In the genomic region with DNA sequence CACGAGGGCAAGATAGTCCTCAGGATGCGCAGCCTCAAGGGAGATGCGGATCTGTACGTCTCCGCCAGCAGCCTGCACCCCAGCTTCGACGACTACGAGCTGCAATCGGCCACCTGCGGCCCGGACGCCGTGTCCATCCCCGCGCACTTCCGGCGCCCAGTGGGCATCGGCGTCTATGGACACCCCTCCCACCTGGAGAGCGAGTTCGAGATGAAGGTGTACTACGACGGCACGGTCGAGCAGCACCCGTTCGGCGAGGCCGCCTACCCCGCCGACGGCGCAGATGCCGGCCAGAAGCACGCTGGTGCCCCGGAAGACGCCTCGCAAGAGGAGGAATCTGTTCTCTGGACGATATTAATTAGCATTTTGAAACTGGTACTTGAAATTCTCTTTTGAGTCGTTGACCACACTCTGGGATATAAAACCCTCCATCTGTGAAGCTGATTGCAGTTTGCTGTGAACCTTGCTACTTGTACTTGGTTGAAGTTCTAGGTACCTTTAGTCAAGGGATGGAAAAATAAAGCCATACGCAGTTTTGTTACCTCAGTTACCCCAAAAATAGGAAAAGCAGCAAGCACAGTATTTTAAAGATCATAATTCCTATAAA, we compare ENCODE assay signal across 1 cellular context.
TF ChIP-seq lines count a peak whose summit lies in the region.

No MANE protein-coding gene starts in this region.

TF ChIP-seq in HepG2, 621 proteins besides CTCF, POLR2A, EP300 and RAD21 (continued from another document and continues in another):
- TF ChIP-seq, protein P1, sequence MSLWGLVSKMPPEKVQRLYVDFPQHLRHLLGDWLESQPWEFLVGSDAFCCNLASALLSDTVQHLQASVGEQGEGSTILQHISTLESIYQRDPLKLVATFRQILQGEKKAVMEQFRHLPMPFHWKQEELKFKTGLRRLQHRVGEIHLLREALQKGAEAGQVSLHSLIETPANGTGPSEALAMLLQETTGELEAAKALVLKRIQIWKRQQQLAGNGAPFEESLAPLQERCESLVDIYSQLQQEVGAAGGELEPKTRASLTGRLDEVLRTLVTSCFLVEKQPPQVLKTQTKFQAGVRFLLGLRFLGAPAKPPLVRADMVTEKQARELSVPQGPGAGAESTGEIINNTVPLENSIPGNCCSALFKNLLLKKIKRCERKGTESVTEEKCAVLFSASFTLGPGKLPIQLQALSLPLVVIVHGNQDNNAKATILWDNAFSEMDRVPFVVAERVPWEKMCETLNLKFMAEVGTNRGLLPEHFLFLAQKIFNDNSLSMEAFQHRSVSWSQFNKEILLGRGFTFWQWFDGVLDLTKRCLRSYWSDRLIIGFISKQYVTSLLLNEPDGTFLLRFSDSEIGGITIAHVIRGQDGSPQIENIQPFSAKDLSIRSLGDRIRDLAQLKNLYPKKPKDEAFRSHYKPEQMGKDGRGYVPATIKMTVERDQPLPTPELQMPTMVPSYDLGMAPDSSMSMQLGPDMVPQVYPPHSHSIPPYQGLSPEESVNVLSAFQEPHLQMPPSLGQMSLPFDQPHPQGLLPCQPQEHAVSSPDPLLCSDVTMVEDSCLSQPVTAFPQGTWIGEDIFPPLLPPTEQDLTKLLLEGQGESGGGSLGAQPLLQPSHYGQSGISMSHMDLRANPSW (CRISPR knock-in tag; IDR thresholded peaks at IDR 0.05; ENCODE audit: borderline replicate concordance) = no peak
- TF ChIP-seq ZNF224 (CRISPR knock-in tag; IDR thresholded peaks at IDR 0.05) (peak; percentile 77; the same call in 1 of the 2 replicates), SP1 (IDR thresholded peaks at IDR 0.05) (no peak), SP1 (CRISPR knock-in tag; IDR thresholded peaks at IDR 0.05) (peak; percentile 32; the same call in 1 of the 2 replicates), ZNF569 (CRISPR knock-in tag; IDR thresholded peaks at IDR 0.05; ENCODE audit: borderline replicate concordance) (no peak), PPARG (CRISPR knock-in tag; conservative IDR thresholded peaks at IDR 0.05) (no peak), IKZF4 (CRISPR knock-in tag; IDR thresholded peaks at IDR 0.05; ENCODE audit: borderline replicate concordance, low read depth, not compliant biosample characterization) (no peak), ZNF20 (CRISPR knock-in tag; IDR thresholded peaks at IDR 0.05) (no peak), DPF2 (CRISPR knock-in tag; IDR thresholded peaks at IDR 0.05; ENCODE audit: borderline replicate concordance, low read depth) (no peak), KDM1A (CRISPR knock-in tag; IDR thresholded peaks at IDR 0.05) (0 out of 2 replicates have a peak, but pooled peaks have one; percentile 6), MAFG (CRISPR knock-in tag; IDR thresholded peaks at IDR 0.05) (no peak), ISL2 (CRISPR knock-in tag; IDR thresholded peaks at IDR 0.05) (no peak), SMAD3 (CRISPR knock-in tag; IDR thresholded peaks at IDR 0.05) (0 out of 2 replicates have a peak, but pooled peaks have one; percentile 23), KDM3A (CRISPR knock-in tag; IDR thresholded peaks at IDR 0.05; ENCODE audit: low read depth) (no peak), ZNF552 (CRISPR knock-in tag; IDR thresholded peaks at IDR 0.05; ENCODE audit: borderline replicate concordance) (peak; percentile 4; the same call in 1 of the 2 replicates), ZNF850 (CRISPR knock-in tag; conservative IDR thresholded peaks at IDR 0.05) (no peak; the same call in 1 of the 2 replicates), SSRP1 (CRISPR knock-in tag; IDR thresholded peaks at IDR 0.05) (peak; percentile 81; the same call in 1 of the 2 replicates), GZF1 (CRISPR knock-in tag; IDR thresholded peaks at IDR 0.05) (no peak), ATF7 (IDR thresholded peaks at IDR 0.05) (no peak), ATF7 (CRISPR knock-in tag; IDR thresholded peaks at IDR 0.05) (no peak), MED1 (CRISPR knock-in tag; IDR thresholded peaks at IDR 0.05) (no peak; the same call in 1 of the 2 replicates), ZMYM2 (CRISPR knock-in tag; IDR thresholded peaks at IDR 0.05) (peak; percentile 56), MED8 (CRISPR knock-in tag; IDR thresholded peaks at IDR 0.05; ENCODE audit: insufficient replicate concordance) (no peak), ZNF232 (CRISPR knock-in tag; IDR thresholded peaks at IDR 0.05; ENCODE audit: borderline replicate concordance) (peak; percentile 66; the same call in 1 of the 2 replicates), ZNF101 (CRISPR knock-in tag; IDR thresholded peaks at IDR 0.05; ENCODE audit: borderline replicate concordance, low read depth) (no peak), MXD4 (CRISPR knock-in tag; IDR thresholded peaks at IDR 0.05) (no peak), ZFY (CRISPR knock-in tag; IDR thresholded peaks at IDR 0.05) (no peak; the same call in 1 of the 2 replicates), MIXL1 (CRISPR knock-in tag; IDR thresholded peaks at IDR 0.05) (peak; percentile 68; the same call in 1 of the 2 replicates), CENPX (CRISPR knock-in tag; IDR thresholded peaks at IDR 0.05) (no peak), SP5 (CRISPR knock-in tag; IDR thresholded peaks at IDR 0.05; ENCODE audit: borderline replicate concordance, low read depth) (no peak), KLF15 (CRISPR knock-in tag; IDR thresholded peaks at IDR 0.05; ENCODE audit: borderline replicate concordance) (no peak), JARID2 (CRISPR knock-in tag; IDR thresholded peaks at IDR 0.05; ENCODE audit: insufficient replicate concordance) (no peak), ZNF678 (CRISPR knock-in tag; IDR thresholded peaks at IDR 0.05) (no peak), CBX5 (CRISPR knock-in tag; IDR thresholded peaks at IDR 0.05; ENCODE audit: borderline replicate concordance) (peak; percentile 65; the same call in 1 of the 2 replicates), ZIK1 (CRISPR knock-in tag; IDR thresholded peaks at IDR 0.05; ENCODE audit: borderline replicate concordance, low read depth) (no peak), ZNF251 (CRISPR knock-in tag; IDR thresholded peaks at IDR 0.05) (0 out of 2 replicates have a peak, but pooled peaks have one; percentile 11), ZNF782 (CRISPR knock-in tag; IDR thresholded peaks at IDR 0.05; ENCODE audit: borderline replicate concordance) (no peak)
- TF ChIP-seq, protein P2, sequence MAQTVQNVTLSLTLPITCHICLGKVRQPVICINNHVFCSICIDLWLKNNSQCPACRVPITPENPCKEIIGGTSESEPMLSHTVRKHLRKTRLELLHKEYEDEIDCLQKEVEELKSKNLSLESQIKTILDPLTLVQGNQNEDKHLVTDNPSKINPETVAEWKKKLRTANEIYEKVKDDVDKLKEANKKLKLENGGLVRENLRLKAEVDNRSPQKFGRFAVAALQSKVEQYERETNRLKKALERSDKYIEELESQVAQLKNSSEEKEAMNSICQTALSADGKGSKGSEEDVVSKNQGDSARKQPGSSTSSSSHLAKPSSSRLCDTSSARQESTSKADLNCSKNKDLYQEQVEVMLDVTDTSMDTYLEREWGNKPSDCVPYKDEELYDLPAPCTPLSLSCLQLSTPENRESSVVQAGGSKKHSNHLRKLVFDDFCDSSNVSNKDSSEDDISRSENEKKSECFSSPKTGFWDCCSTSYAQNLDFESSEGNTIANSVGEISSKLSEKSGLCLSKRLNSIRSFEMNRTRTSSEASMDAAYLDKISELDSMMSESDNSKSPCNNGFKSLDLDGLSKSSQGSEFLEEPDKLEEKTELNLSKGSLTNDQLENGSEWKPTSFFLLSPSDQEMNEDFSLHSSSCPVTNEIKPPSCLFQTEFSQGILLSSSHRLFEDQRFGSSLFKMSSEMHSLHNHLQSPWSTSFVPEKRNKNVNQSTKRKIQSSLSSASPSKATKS (CRISPR knock-in tag; IDR thresholded peaks at IDR 0.05) = no peak
- TF ChIP-seq, protein P3, sequence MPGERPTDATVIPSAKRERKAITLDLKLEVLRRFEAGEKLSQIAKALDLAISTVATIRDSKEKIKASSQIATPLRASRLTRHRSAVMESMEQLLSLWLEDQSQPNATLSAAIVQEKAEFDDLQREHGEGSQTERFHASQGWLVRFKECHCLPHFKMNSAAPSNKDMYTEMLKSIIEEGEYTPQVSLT (CRISPR knock-in tag; IDR thresholded peaks at IDR 0.05; ENCODE audit: borderline replicate concordance, low read depth) = no peak
- TF ChIP-seq, protein P4, sequence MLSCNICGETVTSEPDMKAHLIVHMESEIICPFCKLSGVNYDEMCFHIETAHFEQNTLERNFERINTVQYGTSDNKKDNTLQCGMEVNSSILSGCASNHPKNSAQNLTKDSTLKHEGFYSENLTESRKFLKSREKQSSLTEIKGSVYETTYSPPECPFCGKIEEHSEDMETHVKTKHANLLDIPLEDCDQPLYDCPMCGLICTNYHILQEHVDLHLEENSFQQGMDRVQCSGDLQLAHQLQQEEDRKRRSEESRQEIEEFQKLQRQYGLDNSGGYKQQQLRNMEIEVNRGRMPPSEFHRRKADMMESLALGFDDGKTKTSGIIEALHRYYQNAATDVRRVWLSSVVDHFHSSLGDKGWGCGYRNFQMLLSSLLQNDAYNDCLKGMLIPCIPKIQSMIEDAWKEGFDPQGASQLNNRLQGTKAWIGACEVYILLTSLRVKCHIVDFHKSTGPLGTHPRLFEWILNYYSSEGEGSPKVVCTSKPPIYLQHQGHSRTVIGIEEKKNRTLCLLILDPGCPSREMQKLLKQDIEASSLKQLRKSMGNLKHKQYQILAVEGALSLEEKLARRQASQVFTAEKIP (CRISPR knock-in tag; IDR thresholded peaks at IDR 0.05; ENCODE audit: borderline replicate concordance) = no peak
- TF ChIP-seq, protein P5, sequence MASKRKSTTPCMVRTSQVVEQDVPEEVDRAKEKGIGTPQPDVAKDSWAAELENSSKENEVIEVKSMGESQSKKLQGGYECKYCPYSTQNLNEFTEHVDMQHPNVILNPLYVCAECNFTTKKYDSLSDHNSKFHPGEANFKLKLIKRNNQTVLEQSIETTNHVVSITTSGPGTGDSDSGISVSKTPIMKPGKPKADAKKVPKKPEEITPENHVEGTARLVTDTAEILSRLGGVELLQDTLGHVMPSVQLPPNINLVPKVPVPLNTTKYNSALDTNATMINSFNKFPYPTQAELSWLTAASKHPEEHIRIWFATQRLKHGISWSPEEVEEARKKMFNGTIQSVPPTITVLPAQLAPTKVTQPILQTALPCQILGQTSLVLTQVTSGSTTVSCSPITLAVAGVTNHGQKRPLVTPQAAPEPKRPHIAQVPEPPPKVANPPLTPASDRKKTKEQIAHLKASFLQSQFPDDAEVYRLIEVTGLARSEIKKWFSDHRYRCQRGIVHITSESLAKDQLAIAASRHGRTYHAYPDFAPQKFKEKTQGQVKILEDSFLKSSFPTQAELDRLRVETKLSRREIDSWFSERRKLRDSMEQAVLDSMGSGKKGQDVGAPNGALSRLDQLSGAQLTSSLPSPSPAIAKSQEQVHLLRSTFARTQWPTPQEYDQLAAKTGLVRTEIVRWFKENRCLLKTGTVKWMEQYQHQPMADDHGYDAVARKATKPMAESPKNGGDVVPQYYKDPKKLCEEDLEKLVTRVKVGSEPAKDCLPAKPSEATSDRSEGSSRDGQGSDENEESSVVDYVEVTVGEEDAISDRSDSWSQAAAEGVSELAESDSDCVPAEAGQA (IDR thresholded peaks at IDR 0.05; ENCODE audit: low read depth) = 0 out of 2 replicates have a peak, but pooled peaks have one; percentile 39
- TF ChIP-seq, protein P5 (CRISPR knock-in tag; IDR thresholded peaks at IDR 0.05; ENCODE audit: borderline replicate concordance) = no peak
- TF ChIP-seq, protein P6, sequence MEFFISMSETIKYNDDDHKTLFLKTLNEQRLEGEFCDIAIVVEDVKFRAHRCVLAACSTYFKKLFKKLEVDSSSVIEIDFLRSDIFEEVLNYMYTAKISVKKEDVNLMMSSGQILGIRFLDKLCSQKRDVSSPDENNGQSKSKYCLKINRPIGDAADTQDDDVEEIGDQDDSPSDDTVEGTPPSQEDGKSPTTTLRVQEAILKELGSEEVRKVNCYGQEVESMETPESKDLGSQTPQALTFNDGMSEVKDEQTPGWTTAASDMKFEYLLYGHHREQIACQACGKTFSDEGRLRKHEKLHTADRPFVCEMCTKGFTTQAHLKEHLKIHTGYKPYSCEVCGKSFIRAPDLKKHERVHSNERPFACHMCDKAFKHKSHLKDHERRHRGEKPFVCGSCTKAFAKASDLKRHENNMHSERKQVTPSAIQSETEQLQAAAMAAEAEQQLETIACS (CRISPR knock-in tag; IDR thresholded peaks at IDR 0.05) = no peak
- TF ChIP-seq, protein P7, sequence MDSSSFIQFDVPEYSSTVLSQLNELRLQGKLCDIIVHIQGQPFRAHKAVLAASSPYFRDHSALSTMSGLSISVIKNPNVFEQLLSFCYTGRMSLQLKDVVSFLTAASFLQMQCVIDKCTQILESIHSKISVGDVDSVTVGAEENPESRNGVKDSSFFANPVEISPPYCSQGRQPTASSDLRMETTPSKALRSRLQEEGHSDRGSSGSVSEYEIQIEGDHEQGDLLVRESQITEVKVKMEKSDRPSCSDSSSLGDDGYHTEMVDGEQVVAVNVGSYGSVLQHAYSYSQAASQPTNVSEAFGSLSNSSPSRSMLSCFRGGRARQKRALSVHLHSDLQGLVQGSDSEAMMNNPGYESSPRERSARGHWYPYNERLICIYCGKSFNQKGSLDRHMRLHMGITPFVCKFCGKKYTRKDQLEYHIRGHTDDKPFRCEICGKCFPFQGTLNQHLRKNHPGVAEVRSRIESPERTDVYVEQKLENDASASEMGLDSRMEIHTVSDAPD (CRISPR knock-in tag; IDR thresholded peaks at IDR 0.05) = 0 out of 2 replicates have a peak, but pooled peaks have one; percentile 40
- TF ChIP-seq, protein P8, sequence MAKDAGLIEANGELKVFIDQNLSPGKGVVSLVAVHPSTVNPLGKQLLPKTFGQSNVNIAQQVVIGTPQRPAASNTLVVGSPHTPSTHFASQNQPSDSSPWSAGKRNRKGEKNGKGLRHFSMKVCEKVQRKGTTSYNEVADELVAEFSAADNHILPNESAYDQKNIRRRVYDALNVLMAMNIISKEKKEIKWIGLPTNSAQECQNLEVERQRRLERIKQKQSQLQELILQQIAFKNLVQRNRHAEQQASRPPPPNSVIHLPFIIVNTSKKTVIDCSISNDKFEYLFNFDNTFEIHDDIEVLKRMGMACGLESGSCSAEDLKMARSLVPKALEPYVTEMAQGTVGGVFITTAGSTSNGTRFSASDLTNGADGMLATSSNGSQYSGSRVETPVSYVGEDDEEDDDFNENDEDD (CRISPR knock-in tag; IDR thresholded peaks at IDR 0.05; ENCODE audit: borderline replicate concordance) = peak; percentile 69; the same call in 1 of the 2 replicates
